ENCODE assay signal across 2 cellular contexts in genomic region chr19:1867359-1867724, GRCh38.
TF ChIP-seq lines count a peak whose summit lies in the region.

No MANE protein-coding gene starts in this region.

TF ChIP-seq in HEK293, 187 proteins besides CTCF, POLR2A, EP300 and RAD21:
- TF ChIP-seq ZBTB11 (tag by site-specific recombination; conservative IDR thresholded peaks at IDR 0.05; ENCODE audit: low read depth) (no peak), ZNF660 (tag by site-specific recombination; IDR thresholded peaks at IDR 0.05) (no peak), ZFP37 (tag by site-specific recombination; IDR thresholded peaks at IDR 0.05) (no peak), ZNF121 (tag by site-specific recombination; IDR thresholded peaks at IDR 0.05) (peak; percentile 99)

TF ChIP-seq in K562, 482 proteins besides CTCF, POLR2A, EP300 and RAD21:
- 0 out of 2 replicates have a peak, but pooled peaks have one; percentile 56 for TF ChIP-seq HDAC2 (IDR thresholded peaks at IDR 0.05)
- no peak for TF ChIP-seq PCBP1 (IDR thresholded peaks at IDR 0.05; ENCODE audit: low read depth, low read length, poor library complexity, severe bottlenecking)
- TF ChIP-seq ZNF184 (CRISPR knock-in tag; IDR thresholded peaks at IDR 0.05), result no peak
- TF ChIP-seq PRDM10 (IDR thresholded peaks at IDR 0.05; ENCODE audit: partially characterized antibody), result no peak
- 0 out of 2 replicates have a peak, but pooled peaks have one; percentile 24 for TF ChIP-seq CBFA2T3 (IDR thresholded peaks at IDR 0.05)
- peak; percentile 74 for TF ChIP-seq BCOR (IDR thresholded peaks at IDR 0.05)
- TF ChIP-seq ZNF449 (CRISPR knock-in tag; IDR thresholded peaks at IDR 0.05), result no peak
- TF ChIP-seq ZNF121 (CRISPR knock-in tag; conservative IDR thresholded peaks at IDR 0.05), result peak; percentile 100
- TF ChIP-seq KDM1A (IDR thresholded peaks at IDR 0.05), result peak; percentile 59 to 79
